Comparison of ENCODE assay signal across 8 cellular contexts in the genomic region with DNA sequence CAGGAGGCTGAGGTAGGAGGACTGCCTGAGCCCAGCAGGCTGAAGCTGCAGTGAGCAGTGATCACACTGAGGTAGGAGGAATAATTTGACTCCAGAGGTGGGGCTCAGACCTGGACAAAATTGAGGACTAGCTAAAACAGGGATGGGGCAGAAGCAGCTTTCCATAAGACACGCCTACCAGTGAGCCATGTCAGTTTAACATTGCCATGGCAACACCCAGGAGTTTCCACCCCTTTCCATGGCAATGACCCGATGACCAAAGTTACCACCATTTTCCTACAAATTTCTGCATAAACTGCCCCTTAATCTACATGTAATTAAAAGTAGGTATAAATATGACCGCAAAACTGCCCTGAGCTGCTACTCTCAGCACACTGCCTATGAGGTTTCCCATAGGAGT. TPM values are rescaled to one million over a fixed set of nuclear protein-coding genes. Genes with fewer than 3 reads are reported as not detected.
"Had no signal": no experiment of that assay in that cellular context is flagged by ENCODE, and none has a peak within 500 bp of the region (broad histone marks: within the 10 kb centered on the region; RNA-seq: fewer than 3 reads in every experiment).

No MANE protein-coding gene starts in this region.

- FAIRE-seq: HTR-8/SVneo had no signal

- H3K27me3 Mint-ChIP-seq: IgD-negative memory B cell had no signal

- H3K9ac ChIP-seq: KMS-11 had no signal

- H3K4me2 ChIP-seq: KMS-11 had no signal

- H3K27ac Mint-ChIP-seq: IgD-negative memory B cell had no signal

- DNase-seq: IMR-90, KBM-7, KG1 had no signal

- H3K4me3 Mint-ChIP-seq: IgD-negative memory B cell had no signal

- H3K27ac ChIP-seq: HL-60, KMS-11 had no signal

RNA-seq across cellular contexts. Expression of a gene that starts 54.5 kb away (rescaled TPM):
- total RNA-seq: HT-29 had no signal
- polyA plus RNA-seq: IgD-negative memory B cell had no signal
